ENCODE assay signal across 15 cellular contexts in genomic region chr3:37170097-37170496, GRCh38. TPM values are rescaled to one million over a fixed set of nuclear protein-coding genes. Genes with fewer than 3 reads are reported as not detected.
DNase-seq lines count a peak whose midpoint lies in the region; ATAC-seq, FAIRE-seq and TF ChIP-seq lines count a peak whose summit lies in the region.
"Had no signal": no experiment of that assay in that cellular context is flagged by ENCODE, and none has a peak within 500 bp of the region (broad histone marks: within the 10 kb centered on the region; RNA-seq: fewer than 3 reads in every experiment).

No MANE protein-coding gene starts in this region.

- no peak overlapping the region for H2AK5ac ChIP-seq in mesenchymal stem cell (ENCODE audit: low read length, severe bottlenecking)

- TF ChIP-seq CTCF in A549 (IDR thresholded peaks at IDR 0.05) (no peak), Loucy (conservative IDR thresholded peaks at IDR 0.05; ENCODE audit: low read length) (no peak), esophagus muscularis mucosa (IDR thresholded peaks at IDR 0.05) (no peak)

- no peak overlapping the region for H3K4ac ChIP-seq in mesenchymal stem cell (ENCODE audit: low read depth in 1 of 2, low read length in 2 of 2)

- H3K4me1 ChIP-seq in A549 (peaks cover 30% of the 10 kb centered on the region), Loucy (ENCODE audit: insufficient read depth, low read length, poor library complexity, severe bottlenecking) (peaks cover 53% of the 10 kb centered on the region), esophagus muscularis mucosa (peaks cover 44 to 76% (median 64%) of the 10 kb centered on the region in 4 donors), mesenchymal stem cell (ENCODE audit: control insufficient read depth, insufficient read depth, low read depth, low read length) (no peaks in the 10 kb centered on the region)

- no peak overlapping the region for H2BK120ac ChIP-seq in mesenchymal stem cell (ENCODE audit: low read depth, low read length)

- ATAC-seq in A549 (no peak), GM18511 (IDR thresholded peaks at IDR 0.05; ENCODE audit: unreplicated experiment) (no peak)
- ATAC-seq: activated CD4-positive, CD25-positive, alpha-beta regulatory T cell treated with anti-CD3 and anti-CD28 coated beads, Interleukin-2, amount 50 U/mL, for 24 hours; natural killer cell treated with Interleukin-12 subunit alpha and Interleukin-12 subunit beta and Interleukin-15 and Interleukin-18, amount 100 ng/mL, for 72 hours had no signal

- DNase-seq in A549 (ENCODE audit: low read depth in 1 of 2, low spot score in 1 of 2) = no peak
- no peak for DNase-seq in esophagus muscularis mucosa (ENCODE audit: extremely low spot score)
- DNase-seq in mesenchymal stem cell = peak; percentile 22
- no peak for DNase-seq in amygdala (lab: John Stamatoyannopoulos, UW)
- DNase-seq in NCI-H146 treated with DMSO at 0.1 percent for 48 hours (lab: John Stamatoyannopoulos, UW; ENCODE audit: unreplicated experiment) = no peak
- no peak for DNase-seq in NOMO-1 treated with dmso at 0.1 percent for 144 hours (lab: John Stamatoyannopoulos, UW; ENCODE audit: unreplicated experiment)
- DNase-seq: activated gamma-delta T cell, GDM1, NCI-H1417, T-helper 2 cell had no signal

- H3K23ac ChIP-seq in mesenchymal stem cell (ENCODE audit: low read length in 2 of 2) = no peak overlapping the region

- H3K27me3 ChIP-seq in Loucy (ENCODE audit: insufficient read depth, low read length, poor library complexity, severe bottlenecking) (no peaks in the 10 kb centered on the region), esophagus muscularis mucosa (no peaks in the 10 kb centered on the region), mesenchymal stem cell (ENCODE audit: control insufficient read depth in 1 of 2, insufficient read depth in 1 of 2, low read length in 2 of 2) (no peaks in the 10 kb centered on the region)

- H4K8ac ChIP-seq in mesenchymal stem cell (ENCODE audit: low read length) = no peak overlapping the region

- POLR2A ChIA-PET in A549 (lab: Yijun Ruan, JAX) = no interaction called here

- no peak overlapping the region for H2BK15ac ChIP-seq in mesenchymal stem cell (ENCODE audit: low read depth, poor library complexity, severe bottlenecking)

- H4K91ac ChIP-seq in mesenchymal stem cell (ENCODE audit: low read length) = no peak overlapping the region

- CTCF ChIA-PET in A549 (lab: Yijun Ruan, JAX) = interaction anchor here (1.0 kb wide), 1 partner anchor 20 kb away, joined by 3 read pairs; no protein-coding TSS in a partner anchor

- intact Hi-C loops in esophagus muscularis mucosa (cut with DNase I) = no loop called here

- TF ChIP-seq POLR2A in A549 (IDR thresholded peaks at IDR 0.05; ENCODE audit: low read length) (no peak), esophagus muscularis mucosa (IDR thresholded peaks at IDR 0.05; ENCODE audit: low read depth) (no peak)

- no peak overlapping the region for H3K18ac ChIP-seq in mesenchymal stem cell (ENCODE audit: low read depth in 1 of 2, low read length in 2 of 2)

- H3K4me2 ChIP-seq in A549 (peak overlapping the region; percentile 15; the same call in 1 of the 3 replicates), Loucy (ENCODE audit: low read depth, low read length, poor library complexity, severe bottlenecking) (peak overlapping the region; percentile 67), mesenchymal stem cell (ENCODE audit: low read length, poor library complexity, severe bottlenecking) (no peak overlapping the region)

- FAIRE-seq in A549 (lab: Jason Lieb, UNC) = no peak
- FAIRE-seq: astrocyte had no signal

- no peak overlapping the region for H2BK5ac ChIP-seq in mesenchymal stem cell (ENCODE audit: low read depth, low read length, poor library complexity, severe bottlenecking)

- H3K14ac ChIP-seq in mesenchymal stem cell (ENCODE audit: low read length in 2 of 2) = no peak overlapping the region

- H3K79me2 ChIP-seq in Loucy (ENCODE audit: insufficient read depth, low read length) = peaks cover 68% of the 10 kb centered on the region

- H3K9me2 ChIP-seq in Loucy (replicated peaks; ENCODE audit: low read depth, low read length) = no peaks in the 10 kb centered on the region

- H3K36me3 ChIP-seq in Loucy (ENCODE audit: insufficient read depth, low read length) = no peaks in the 10 kb centered on the region
- H3K36me3 ChIP-seq in esophagus muscularis mucosa = peaks cover 0 to 17% (median 8%) of the 10 kb centered on the region in 4 donors
- peaks cover 18 to 44% of the 10 kb centered on the region in 2 experiments for H3K36me3 ChIP-seq in mesenchymal stem cell (ENCODE audit: control insufficient read depth in 1 of 2, insufficient read depth in 2 of 2, low read depth in 1 of 2, low read length in 2 of 2)

- H3K9ac ChIP-seq in Loucy (ENCODE audit: low read depth, low read length, poor library complexity, severe bottlenecking) = peak overlapping the region; percentile 50
- peak overlapping the region; percentile 49 for H3K9ac ChIP-seq in mesenchymal stem cell (ENCODE audit: low read length)

- H3K27ac ChIP-seq in A549 (no peak overlapping the region), esophagus muscularis mucosa (replicated peaks in 1 of 4) (peak overlapping the region; percentile 40 to 66 (median 60)), mesenchymal stem cell (ENCODE audit: low read length, poor library complexity, severe bottlenecking) (no peak overlapping the region)

- TF ChIP-seq RAD21 in A549 (conservative IDR thresholded peaks at IDR 0.05 in 1 of 2, IDR thresholded peaks at IDR 0.05 in 1 of 2) = no peak

- H3K9me3 ChIP-seq in A549 (no peaks in the 10 kb centered on the region), Loucy (ENCODE audit: insufficient read depth, low read depth, low read length) (no peaks in the 10 kb centered on the region), esophagus muscularis mucosa (no peaks in the 10 kb centered on the region), mesenchymal stem cell (ENCODE audit: control insufficient read depth, low read length) (no peaks in the 10 kb centered on the region)

- H3K4me3 ChIP-seq in A549 (no peak overlapping the region), Loucy (ENCODE audit: low read length, poor library complexity, severe bottlenecking) (peak overlapping the region; percentile 57), esophagus muscularis mucosa (no peak overlapping the region), mesenchymal stem cell (ENCODE audit: insufficient read depth in 1 of 2, low read depth in 1 of 2, low read length in 2 of 2) (no peak overlapping the region)

- 48% methylated on average over 1 of the region's 1 CpG for WGBS in A549 (ENCODE audit: missing lambda C conversion rate)
- WGBS in esophagus muscularis mucosa = 43% methylated on average over 1 of the region's 1 CpG
- WGBS in mesenchymal stem cell = 80% methylated on average over 1 of the region's 1 CpG

- no peak for TF ChIP-seq EP300 in A549 (IDR thresholded peaks at IDR 0.05)
- no peak for TF ChIP-seq EP300 in esophagus muscularis mucosa (IDR thresholded peaks at IDR 0.05)

- peaks cover 35% of the 10 kb centered on the region for H4K20me1 ChIP-seq in Loucy (ENCODE audit: insufficient read depth, low read length, poor library complexity, severe bottlenecking)

- peaks cover 11% of the 10 kb centered on the region for H3K79me1 ChIP-seq in mesenchymal stem cell (replicated peaks; ENCODE audit: low read length, poor library complexity, severe bottlenecking)

- H3F3A ChIP-seq in Loucy (ENCODE audit: low read depth) = no peaks in the 10 kb centered on the region; the same call in 1 of the 2 replicates

- H2BK12ac ChIP-seq in mesenchymal stem cell (ENCODE audit: low read length in 2 of 2) = no peak overlapping the region

- H2AFZ ChIP-seq in Loucy (ENCODE audit: low read length) (no peak overlapping the region), mesenchymal stem cell (ENCODE audit: low read depth, low read length) (no peak overlapping the region)

TF ChIP-seq in A549, 52 proteins besides CTCF, POLR2A, EP300 and RAD21:
- TF ChIP-seq HOXA7 (CRISPR knock-in tag; IDR thresholded peaks at IDR 0.05) = no peak

RNA-seq across cellular contexts. Expression of gene LRRFIP2, which starts 4.3 kb away (rescaled TPM):
- polyA plus RNA-seq in A549 (2011; rRNA removed) (39.2 and 66.4 TPM in 2 replicates), A549 (2017; fragmentation: RNase III; extraction: RNeasy Plus Mini Kit Qiagen cat#74134 plus additional on column Dnase treatment) (46.1 to 48.0 TPM (median 47.6 TPM) in 3 replicates)
- polyA plus RNA-seq in A549 (2012; cell fraction: cytosol; rRNA removed) = 20.6 TPM in 2 replicates
- polyA plus RNA-seq in A549 (2012; cell fraction: nucleus; rRNA removed) = 21.2 and 35.4 TPM in 2 replicates
- polyA minus RNA-seq in A549 (2011; rRNA and poly(A)+ RNA removed) = 21.4 and 21.9 TPM in 2 replicates
- 100 to 1,000 TPM in 1 of 4 donors, 10 to 100 TPM in 3; 76.9 to 104 (median 93.4) TPM for total RNA-seq in esophagus muscularis mucosa
- 50.9 TPM for polyA plus RNA-seq in mesenchymal stem cell (2013, experiment 1 of 2)
- 49.6 TPM for polyA plus RNA-seq in mesenchymal stem cell (2013, experiment 2 of 2)

Comparison
In these comparisons a context has a peak if more than half of its experiments do, and no peak if none do; other contexts are left out.
1. H3K27ac ChIP-seq: peak in esophagus muscularis mucosa (4 of 4); none in A549 (0 of 2) and mesenchymal stem cell (single experiment).